ENCODE assay signal across 22 cellular contexts in the genomic region with DNA sequence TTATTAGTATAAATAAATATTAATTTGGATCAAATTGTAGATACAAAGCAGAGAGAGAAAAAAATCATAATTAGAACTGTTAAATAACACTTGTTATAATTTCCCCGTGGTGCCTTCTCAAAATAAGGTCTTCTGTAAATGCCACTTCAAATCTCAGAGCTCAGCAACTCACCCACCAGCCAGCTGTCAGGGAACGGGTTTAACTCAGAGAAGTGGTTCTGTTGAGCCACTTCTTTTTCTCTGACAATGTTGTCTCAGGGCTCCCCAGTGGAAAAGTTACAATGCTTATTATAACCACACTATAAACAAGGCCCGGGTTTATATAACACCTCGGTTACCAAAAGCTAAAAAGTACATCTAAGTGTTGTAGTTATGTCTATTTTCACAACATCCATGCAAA.
"Had no signal": no experiment of that assay in that cellular context is flagged by ENCODE, and none has a peak within 500 bp of the region (broad histone marks: within the 10 kb centered on the region; RNA-seq: fewer than 3 reads in every experiment).

No MANE protein-coding gene starts in this region.

- DNase-seq: activated CD4-positive, alpha-beta memory T cell treated with anti-CD3 and anti-CD28 coated beads for 36 hours; activated CD4-positive, alpha-beta T cell treated with anti-CD3 and anti-CD28 coated beads for 36 hours; activated CD4-positive, alpha-beta T cell treated with anti-CD3 and anti-CD28 coated beads, Interleukin-2, amount 10 ng/mL, durations not matched to agents 24 days and 14 days; activated CD4-positive, CD25-positive, alpha-beta regulatory T cell; activated CD4-positive, CD25-positive, alpha-beta regulatory T cell treated with anti-CD3 and anti-CD28 coated beads, Interleukin-2, amount 50 U/mL, for 72 hours; activated CD8-positive, alpha-beta memory T cell treated with anti-CD3 and anti-CD28 coated beads, Interleukin-2, amount 10 ng/mL, durations not matched to agents 7 days and 5 days; activated CD8-positive, alpha-beta memory T cell treated with anti-CD3 and anti-CD28 coated beads, Interleukin-2, amount 50 U/mL, for 4 hours; activated CD8-positive, alpha-beta T cell treated with anti-CD3 and anti-CD28 coated beads, Interleukin-2, amount 10 ng/mL, durations not matched to agents 7 days and 5 days; activated gamma-delta T cell; activated naive CD4-positive, alpha-beta T cell; activated naive CD4-positive, alpha-beta T cell treated with anti-CD3 and anti-CD28 coated beads, Interleukin-2, amount 10 ng/mL, durations not matched to agents 7 days and 5 days; activated naive CD8-positive, alpha-beta T cell treated with anti-CD3 and anti-CD28 coated beads, Interleukin-2, amount 10 ng/mL, durations not matched to agents 7 days and 5 days; activated T-cell treated with anti-CD3 and anti-CD28 coated beads, Interleukin-2, amount 50 U/mL, for 24 hours; activated T-cell treated with anti-CD3 and anti-CD28 coated beads, Interleukin-2, amount 50 U/mL, for 72 hours; central memory CD4-positive, alpha-beta T cell; cerebellar nuclear complex; colonic mucosa; effector CD8-positive, alpha-beta T cell; esophagus squamous epithelium; foreskin melanocyte; head of caudate nucleus; T-helper 2 cell had no signal
